Comparison of ENCODE assay signal across 1 cellular context in the genomic region with DNA sequence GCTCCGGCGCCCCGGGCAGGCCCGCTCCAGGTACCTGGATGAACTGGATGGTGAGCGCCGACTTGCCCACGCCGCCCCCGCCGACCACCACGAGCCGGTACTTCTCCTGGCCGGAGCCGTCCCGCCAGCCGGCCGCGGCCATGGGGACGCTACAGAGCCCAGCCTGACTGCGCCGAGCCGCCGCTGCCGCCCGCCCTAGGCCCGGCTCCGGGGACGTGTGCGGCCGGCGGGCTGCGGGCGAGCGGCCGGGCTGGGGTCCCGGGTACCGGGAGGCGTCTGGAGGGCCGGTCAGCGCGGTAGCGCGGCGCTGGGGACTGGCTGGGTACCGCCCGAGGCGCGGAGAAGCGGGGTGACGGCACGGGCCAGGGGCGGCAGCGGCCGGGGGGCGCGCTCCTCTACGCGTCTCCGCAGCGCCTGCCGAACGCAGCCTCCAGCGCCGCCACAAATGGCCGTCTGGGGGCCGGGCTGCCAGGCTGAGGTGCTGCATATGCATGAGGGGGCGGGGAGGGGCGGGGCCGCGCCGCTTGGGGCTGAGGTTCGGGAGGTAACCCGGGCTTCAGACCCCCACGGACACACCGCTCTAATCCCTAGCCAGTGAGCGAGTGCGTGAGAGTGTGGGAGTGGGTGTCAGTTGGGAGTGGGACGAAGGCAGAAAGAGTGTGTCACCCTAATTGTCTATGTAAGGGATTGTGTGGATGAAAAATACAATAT.
TF ChIP-seq lines count a peak whose summit lies in the region.

A gene (minus strand): TSS at position 455 of the 711 bp plus-strand sequence. CDS start 313 bp downstream, at position 142.

TF ChIP-seq in HepG2, 621 proteins besides CTCF, POLR2A, EP300 and RAD21 (continued from another document and continues in another):
- TF ChIP-seq, protein P1, sequence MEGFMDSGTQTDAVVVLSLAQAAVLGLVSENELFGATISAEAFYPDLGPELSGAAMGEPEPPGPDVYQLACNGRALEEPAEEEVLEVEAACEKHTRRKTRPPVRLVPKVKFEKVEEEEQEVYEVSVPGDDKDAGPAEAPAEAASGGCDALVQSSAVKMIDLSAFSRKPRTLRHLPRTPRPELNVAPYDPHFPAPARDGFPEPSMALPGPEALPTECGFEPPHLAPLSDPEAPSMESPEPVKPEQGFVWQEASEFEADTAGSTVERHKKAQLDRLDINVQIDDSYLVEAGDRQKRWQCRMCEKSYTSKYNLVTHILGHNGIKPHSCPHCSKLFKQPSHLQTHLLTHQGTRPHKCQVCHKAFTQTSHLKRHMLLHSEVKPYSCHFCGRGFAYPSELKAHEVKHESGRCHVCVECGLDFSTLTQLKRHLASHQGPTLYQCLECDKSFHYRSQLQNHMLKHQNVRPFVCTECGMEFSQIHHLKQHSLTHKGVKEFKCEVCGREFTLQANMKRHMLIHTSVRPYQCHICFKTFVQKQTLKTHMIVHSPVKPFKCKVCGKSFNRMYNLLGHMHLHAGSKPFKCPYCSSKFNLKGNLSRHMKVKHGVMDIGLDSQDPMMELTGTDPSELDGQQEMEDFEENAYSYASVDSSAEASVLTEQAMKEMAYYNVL (CRISPR knock-in tag; IDR thresholded peaks at IDR 0.05; ENCODE audit: borderline replicate concordance) = no peak
- TF ChIP-seq ZFP1 (CRISPR knock-in tag; IDR thresholded peaks at IDR 0.05) (no peak), ZNF558 (CRISPR knock-in tag; IDR thresholded peaks at IDR 0.05; ENCODE audit: borderline replicate concordance) (peak; percentile 14; the same call in 1 of the 2 replicates), KDM3A (CRISPR knock-in tag; IDR thresholded peaks at IDR 0.05; ENCODE audit: low read depth) (no peak), CBFB (CRISPR knock-in tag; IDR thresholded peaks at IDR 0.05) (0 out of 2 replicates have a peak, but pooled peaks have one; percentile 26), ZSCAN22 (CRISPR knock-in tag; IDR thresholded peaks at IDR 0.05) (no peak), ZNF12 (CRISPR knock-in tag; IDR thresholded peaks at IDR 0.05) (no peak), KDM6A (CRISPR knock-in tag; IDR thresholded peaks at IDR 0.05; ENCODE audit: low read depth) (no peak), TEAD2 (CRISPR knock-in tag; IDR thresholded peaks at IDR 0.05) (no peak), ZNF3 (CRISPR knock-in tag; IDR thresholded peaks at IDR 0.05) (no peak), KLF15 (CRISPR knock-in tag; IDR thresholded peaks at IDR 0.05; ENCODE audit: borderline replicate concordance) (no peak), ZSCAN21 (CRISPR knock-in tag; IDR thresholded peaks at IDR 0.05; ENCODE audit: borderline replicate concordance) (0 out of 2 replicates have a peak, but pooled peaks have one; percentile 18), ZNF761 (CRISPR knock-in tag; conservative IDR thresholded peaks at IDR 0.05) (no peak), NCOA2 (CRISPR knock-in tag; IDR thresholded peaks at IDR 0.05) (no peak), ZFY (CRISPR knock-in tag; IDR thresholded peaks at IDR 0.05) (peak; percentile 82), ZBTB8A (CRISPR knock-in tag; IDR thresholded peaks at IDR 0.05; ENCODE audit: borderline replicate concordance, low read depth) (no peak), HNF4G (IDR thresholded peaks at IDR 0.05; ENCODE audit: borderline replicate concordance, low read depth, low read length) (no peak), HNF4G (CRISPR knock-in tag; IDR thresholded peaks at IDR 0.05; ENCODE audit: borderline replicate concordance, low read depth) (0 out of 2 replicates have a peak, but pooled peaks have one; percentile 19), ZNF234 (CRISPR knock-in tag; conservative IDR thresholded peaks at IDR 0.05) (no peak), HNRNPL (IDR thresholded peaks at IDR 0.05; ENCODE audit: low read depth, low read length) (no peak), ELF1 (CRISPR knock-in tag; IDR thresholded peaks at IDR 0.05) (no peak), ZNF878 (CRISPR knock-in tag; IDR thresholded peaks at IDR 0.05) (no peak), ZNF44 (CRISPR knock-in tag; IDR thresholded peaks at IDR 0.05) (no peak), KAT7 (CRISPR knock-in tag; IDR thresholded peaks at IDR 0.05; ENCODE audit: borderline replicate concordance) (0 out of 2 replicates have a peak, but pooled peaks have one; percentile 18), KLF12 (CRISPR knock-in tag; IDR thresholded peaks at IDR 0.05; ENCODE audit: borderline replicate concordance) (peak; percentile 66; the same call in 1 of the 2 replicates), MEIS1 (CRISPR knock-in tag; IDR thresholded peaks at IDR 0.05; ENCODE audit: borderline replicate concordance) (no peak), ZNF703 (CRISPR knock-in tag; IDR thresholded peaks at IDR 0.05; ENCODE audit: borderline replicate concordance) (no peak), AKAP8 (CRISPR knock-in tag; IDR thresholded peaks at IDR 0.05) (no peak), ZNF274 (CRISPR knock-in tag; IDR thresholded peaks at IDR 0.05) (no peak), CEBPB (IDR thresholded peaks at IDR 0.05; ENCODE audit: borderline replicate concordance, low read depth, low read length) (no peak)
- TF ChIP-seq, protein P2, sequence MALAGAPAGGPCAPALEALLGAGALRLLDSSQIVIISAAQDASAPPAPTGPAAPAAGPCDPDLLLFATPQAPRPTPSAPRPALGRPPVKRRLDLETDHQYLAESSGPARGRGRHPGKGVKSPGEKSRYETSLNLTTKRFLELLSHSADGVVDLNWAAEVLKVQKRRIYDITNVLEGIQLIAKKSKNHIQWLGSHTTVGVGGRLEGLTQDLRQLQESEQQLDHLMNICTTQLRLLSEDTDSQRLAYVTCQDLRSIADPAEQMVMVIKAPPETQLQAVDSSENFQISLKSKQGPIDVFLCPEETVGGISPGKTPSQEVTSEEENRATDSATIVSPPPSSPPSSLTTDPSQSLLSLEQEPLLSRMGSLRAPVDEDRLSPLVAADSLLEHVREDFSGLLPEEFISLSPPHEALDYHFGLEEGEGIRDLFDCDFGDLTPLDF (CRISPR knock-in tag; IDR thresholded peaks at IDR 0.05) = no peak
- TF ChIP-seq, protein P3, sequence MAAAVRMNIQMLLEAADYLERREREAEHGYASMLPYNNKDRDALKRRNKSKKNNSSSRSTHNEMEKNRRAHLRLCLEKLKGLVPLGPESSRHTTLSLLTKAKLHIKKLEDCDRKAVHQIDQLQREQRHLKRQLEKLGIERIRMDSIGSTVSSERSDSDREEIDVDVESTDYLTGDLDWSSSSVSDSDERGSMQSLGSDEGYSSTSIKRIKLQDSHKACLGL (CRISPR knock-in tag; IDR thresholded peaks at IDR 0.05) = peak; percentile 21; the same call in 1 of the 2 replicates
- TF ChIP-seq, protein P4, sequence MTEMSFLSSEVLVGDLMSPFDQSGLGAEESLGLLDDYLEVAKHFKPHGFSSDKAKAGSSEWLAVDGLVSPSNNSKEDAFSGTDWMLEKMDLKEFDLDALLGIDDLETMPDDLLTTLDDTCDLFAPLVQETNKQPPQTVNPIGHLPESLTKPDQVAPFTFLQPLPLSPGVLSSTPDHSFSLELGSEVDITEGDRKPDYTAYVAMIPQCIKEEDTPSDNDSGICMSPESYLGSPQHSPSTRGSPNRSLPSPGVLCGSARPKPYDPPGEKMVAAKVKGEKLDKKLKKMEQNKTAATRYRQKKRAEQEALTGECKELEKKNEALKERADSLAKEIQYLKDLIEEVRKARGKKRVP (CRISPR knock-in tag; IDR thresholded peaks at IDR 0.05) = no peak
- TF ChIP-seq, protein P5, sequence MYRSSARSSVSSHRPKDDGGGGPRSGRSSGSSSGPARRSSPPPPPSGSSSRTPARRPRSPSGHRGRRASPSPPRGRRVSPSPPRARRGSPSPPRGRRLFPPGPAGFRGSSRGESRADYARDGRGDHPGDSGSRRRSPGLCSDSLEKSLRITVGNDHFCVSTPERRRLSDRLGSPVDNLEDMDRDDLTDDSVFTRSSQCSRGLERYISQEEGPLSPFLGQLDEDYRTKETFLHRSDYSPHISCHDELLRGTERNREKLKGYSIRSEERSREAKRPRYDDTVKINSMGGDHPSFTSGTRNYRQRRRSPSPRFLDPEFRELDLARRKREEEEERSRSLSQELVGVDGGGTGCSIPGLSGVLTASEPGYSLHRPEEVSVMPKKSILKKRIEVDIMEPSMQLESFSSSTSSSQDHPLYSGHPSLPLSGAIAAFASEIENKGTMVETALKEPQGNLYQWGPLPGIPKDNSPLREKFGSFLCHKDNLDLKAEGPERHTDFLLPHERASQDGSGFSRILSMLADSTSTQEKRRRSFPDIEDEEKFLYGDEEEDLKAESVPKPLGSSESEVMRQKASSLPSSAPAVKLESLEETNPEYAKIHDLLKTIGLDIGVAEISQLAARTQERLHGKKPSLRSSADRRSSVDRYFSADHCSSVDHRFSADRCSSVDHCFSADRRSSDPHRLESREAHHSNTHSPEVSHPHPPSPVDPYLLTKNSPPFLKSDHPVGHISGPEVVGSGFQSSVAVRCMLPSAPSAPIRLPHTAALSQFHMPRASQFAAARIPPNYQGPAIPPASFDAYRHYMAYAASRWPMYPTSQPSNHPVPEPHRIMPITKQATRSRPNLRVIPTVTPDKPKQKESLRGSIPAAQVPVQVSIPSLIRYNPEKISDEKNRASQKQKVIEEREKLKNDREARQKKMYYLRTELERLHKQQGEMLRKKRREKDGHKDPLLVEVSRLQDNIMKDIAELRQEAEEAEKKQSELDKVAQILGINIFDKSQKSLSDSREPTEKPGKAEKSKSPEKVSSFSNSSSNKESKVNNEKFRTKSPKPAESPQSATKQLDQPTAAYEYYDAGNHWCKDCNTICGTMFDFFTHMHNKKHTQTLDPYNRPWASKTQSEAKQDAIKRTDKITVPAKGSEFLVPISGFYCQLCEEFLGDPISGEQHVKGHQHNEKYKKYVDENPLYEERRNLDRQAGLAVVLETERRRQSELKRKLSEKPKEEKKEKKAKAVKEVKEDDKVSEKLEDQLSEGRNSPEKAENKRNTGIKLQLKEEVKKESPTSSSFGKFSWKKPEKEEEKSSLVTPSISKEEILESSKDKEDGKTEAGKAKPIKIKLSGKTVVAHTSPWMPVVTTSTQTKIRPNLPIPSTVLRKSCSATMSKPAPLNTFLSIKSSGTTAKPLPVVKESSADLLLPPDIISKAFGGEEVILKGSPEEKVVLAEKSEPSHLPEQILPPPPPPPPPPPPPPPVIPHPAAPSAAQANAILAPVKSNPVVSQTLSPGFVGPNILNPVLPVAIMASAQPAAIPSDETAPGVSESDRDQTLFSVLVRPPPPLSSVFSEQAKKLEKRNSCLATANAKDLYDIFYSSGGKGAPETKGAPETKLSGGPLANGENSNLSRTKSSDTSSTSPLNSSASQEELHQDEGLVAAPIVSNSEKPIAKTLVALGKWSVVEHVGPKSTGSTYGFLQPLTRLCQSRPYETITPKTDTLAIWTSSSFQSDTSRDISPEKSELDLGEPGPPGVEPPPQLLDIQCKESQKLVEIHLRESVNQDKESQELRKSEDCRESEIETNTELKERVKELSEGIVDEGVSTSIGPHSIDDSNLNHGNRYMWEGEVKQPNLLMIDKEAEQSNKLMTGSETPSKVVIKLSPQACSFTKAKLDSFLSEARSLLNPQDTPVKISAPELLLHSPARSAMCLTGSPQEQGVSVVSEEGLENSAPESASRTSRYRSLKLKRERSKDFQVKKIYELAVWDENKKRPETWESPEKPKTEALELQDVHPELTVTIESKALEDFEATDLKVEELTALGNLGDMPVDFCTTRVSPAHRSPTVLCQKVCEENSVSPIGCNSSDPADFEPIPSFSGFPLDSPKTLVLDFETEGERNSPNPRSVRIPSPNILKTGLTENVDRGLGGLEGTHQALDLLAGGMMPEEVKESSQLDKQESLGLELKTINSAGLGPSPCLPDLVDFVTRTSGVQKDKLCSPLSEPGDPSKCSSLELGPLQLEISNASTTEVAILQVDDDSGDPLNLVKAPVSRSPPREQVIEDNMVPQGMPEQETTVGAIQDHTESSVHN (CRISPR knock-in tag; IDR thresholded peaks at IDR 0.05) = no peak
- TF ChIP-seq, protein P6, sequence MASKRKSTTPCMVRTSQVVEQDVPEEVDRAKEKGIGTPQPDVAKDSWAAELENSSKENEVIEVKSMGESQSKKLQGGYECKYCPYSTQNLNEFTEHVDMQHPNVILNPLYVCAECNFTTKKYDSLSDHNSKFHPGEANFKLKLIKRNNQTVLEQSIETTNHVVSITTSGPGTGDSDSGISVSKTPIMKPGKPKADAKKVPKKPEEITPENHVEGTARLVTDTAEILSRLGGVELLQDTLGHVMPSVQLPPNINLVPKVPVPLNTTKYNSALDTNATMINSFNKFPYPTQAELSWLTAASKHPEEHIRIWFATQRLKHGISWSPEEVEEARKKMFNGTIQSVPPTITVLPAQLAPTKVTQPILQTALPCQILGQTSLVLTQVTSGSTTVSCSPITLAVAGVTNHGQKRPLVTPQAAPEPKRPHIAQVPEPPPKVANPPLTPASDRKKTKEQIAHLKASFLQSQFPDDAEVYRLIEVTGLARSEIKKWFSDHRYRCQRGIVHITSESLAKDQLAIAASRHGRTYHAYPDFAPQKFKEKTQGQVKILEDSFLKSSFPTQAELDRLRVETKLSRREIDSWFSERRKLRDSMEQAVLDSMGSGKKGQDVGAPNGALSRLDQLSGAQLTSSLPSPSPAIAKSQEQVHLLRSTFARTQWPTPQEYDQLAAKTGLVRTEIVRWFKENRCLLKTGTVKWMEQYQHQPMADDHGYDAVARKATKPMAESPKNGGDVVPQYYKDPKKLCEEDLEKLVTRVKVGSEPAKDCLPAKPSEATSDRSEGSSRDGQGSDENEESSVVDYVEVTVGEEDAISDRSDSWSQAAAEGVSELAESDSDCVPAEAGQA (IDR thresholded peaks at IDR 0.05; ENCODE audit: low read depth) = no peak
- TF ChIP-seq, protein P6 (CRISPR knock-in tag; IDR thresholded peaks at IDR 0.05; ENCODE audit: borderline replicate concordance) = peak; percentile 40; the same call in 1 of the 2 replicates
- TF ChIP-seq, protein P7, sequence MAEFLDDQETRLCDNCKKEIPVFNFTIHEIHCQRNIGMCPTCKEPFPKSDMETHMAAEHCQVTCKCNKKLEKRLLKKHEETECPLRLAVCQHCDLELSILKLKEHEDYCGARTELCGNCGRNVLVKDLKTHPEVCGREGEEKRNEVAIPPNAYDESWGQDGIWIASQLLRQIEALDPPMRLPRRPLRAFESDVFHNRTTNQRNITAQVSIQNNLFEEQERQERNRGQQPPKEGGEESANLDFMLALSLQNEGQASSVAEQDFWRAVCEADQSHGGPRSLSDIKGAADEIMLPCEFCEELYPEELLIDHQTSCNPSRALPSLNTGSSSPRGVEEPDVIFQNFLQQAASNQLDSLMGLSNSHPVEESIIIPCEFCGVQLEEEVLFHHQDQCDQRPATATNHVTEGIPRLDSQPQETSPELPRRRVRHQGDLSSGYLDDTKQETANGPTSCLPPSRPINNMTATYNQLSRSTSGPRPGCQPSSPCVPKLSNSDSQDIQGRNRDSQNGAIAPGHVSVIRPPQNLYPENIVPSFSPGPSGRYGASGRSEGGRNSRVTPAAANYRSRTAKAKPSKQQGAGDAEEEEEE (CRISPR knock-in tag; IDR thresholded peaks at IDR 0.05; ENCODE audit: borderline replicate concordance) = no peak
